1 cellular context compared by ENCODE assay signal in the genomic region with DNA sequence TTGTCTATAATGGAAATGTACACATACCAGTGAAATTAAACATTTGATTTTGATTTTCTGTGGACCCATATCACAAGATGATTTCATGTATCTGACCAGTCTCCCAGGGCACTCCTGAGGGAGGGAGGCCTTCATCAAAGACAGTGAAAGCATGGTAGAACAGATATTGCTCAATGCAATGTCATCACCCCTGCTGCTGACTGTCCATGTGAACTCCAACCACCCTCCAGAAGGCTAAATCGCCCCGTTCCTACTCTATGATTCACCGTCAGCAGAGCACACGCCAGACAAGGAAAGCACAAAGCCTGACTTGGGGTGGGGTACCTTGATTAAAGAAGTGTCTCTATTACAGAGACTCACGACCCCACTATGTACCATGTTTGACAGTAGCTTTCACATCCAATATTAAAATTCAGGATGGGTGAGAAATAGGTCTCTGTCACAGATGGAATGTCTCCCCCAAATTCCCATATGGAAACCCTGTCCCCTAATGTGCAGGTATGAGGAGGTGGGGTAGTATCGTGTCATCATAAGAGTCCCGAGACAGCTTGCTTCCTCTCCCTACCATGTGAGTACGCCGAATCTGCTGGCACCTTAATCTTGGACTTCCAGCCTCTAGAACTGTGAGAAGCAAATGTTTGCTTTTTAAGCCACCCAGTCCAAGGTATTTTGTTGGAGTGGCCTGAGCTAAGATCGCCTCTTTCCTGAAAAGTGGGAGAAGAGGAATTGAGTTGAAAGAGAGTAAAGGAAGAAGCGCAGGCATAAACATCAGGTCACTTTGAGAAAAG.
A peak's percentile ranks its signal among the peaks of the same experiment; 100 is the strongest.
TF ChIP-seq lines count a peak whose summit lies in the region.

No MANE protein-coding gene starts in this region.

TF ChIP-seq in HepG2, 621 proteins besides CTCF, POLR2A, EP300 and RAD21 (continued from another document and continues in another):
- TF ChIP-seq, protein P1, sequence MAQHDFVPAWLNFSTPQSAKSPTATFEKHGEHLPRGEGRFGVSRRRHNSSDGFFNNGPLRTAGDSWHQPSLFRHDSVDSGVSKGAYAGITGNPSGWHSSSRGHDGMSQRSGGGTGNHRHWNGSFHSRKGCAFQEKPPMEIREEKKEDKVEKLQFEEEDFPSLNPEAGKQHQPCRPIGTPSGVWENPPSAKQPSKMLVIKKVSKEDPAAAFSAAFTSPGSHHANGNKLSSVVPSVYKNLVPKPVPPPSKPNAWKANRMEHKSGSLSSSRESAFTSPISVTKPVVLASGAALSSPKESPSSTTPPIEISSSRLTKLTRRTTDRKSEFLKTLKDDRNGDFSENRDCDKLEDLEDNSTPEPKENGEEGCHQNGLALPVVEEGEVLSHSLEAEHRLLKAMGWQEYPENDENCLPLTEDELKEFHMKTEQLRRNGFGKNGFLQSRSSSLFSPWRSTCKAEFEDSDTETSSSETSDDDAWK (CRISPR knock-in tag; IDR thresholded peaks at IDR 0.05): no peak
- no peak for TF ChIP-seq GZF1 (CRISPR knock-in tag; IDR thresholded peaks at IDR 0.05)
- TF ChIP-seq STAG1 (CRISPR knock-in tag; IDR thresholded peaks at IDR 0.05): peak; percentile 18
- TF ChIP-seq NFATC3 (CRISPR knock-in tag; IDR thresholded peaks at IDR 0.05): no peak
- TF ChIP-seq U2AF2 (IDR thresholded peaks at IDR 0.05; ENCODE audit: low read depth, low read length): no peak
- TF ChIP-seq JUND (CRISPR knock-in tag; IDR thresholded peaks at IDR 0.05): peak; percentile 59; the same call in 1 of the 2 replicates
- TF ChIP-seq, protein P2, sequence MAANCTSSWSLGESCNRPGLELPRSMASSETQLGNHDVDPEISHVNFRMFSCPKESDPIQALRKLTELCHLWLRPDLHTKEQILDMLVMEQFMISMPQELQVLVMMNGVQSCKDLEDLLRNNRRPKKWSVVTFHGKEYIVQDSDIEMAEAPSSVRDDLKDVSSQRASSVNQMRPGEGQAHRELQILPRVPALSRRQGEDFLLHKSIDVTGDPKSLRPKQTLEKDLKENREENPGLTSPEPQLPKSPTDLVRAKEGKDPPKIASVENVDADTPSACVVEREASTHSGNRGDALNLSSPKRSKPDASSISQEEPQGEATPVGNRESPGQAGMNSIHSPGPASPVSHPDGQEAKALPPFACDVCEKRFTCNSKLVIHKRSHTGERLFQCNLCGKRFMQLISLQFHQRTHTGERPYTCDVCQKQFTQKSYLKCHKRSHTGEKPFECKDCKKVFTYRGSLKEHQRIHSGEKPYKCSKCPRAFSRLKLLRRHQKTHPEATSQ (CRISPR knock-in tag; IDR thresholded peaks at IDR 0.05; ENCODE audit: borderline replicate concordance): 0 out of 2 replicates have a peak, but pooled peaks have one; percentile 23
- TF ChIP-seq, protein P3, sequence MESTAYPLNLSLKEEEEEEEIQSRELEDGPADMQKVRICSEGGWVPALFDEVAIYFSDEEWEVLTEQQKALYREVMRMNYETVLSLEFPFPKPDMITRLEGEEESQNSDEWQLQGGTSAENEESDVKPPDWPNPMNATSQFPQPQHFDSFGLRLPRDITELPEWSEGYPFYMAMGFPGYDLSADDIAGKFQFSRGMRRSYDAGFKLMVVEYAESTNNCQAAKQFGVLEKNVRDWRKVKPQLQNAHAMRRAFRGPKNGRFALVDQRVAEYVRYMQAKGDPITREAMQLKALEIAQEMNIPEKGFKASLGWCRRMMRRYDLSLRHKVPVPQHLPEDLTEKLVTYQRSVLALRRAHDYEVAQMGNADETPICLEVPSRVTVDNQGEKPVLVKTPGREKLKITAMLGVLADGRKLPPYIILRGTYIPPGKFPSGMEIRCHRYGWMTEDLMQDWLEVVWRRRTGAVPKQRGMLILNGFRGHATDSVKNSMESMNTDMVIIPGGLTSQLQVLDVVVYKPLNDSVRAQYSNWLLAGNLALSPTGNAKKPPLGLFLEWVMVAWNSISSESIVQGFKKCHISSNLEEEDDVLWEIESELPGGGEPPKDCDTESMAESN (CRISPR knock-in tag; conservative IDR thresholded peaks at IDR 0.05): no peak
- no peak for TF ChIP-seq ZNF20 (CRISPR knock-in tag; IDR thresholded peaks at IDR 0.05)
- no peak for TF ChIP-seq NFYB (CRISPR knock-in tag; IDR thresholded peaks at IDR 0.05)
- TF ChIP-seq HNRNPLL (IDR thresholded peaks at IDR 0.05; ENCODE audit: low read depth, low read length, poor library complexity, severe bottlenecking): no peak
- TF ChIP-seq SP4 (CRISPR knock-in tag; IDR thresholded peaks at IDR 0.05): no peak
- TF ChIP-seq RARG (CRISPR knock-in tag; IDR thresholded peaks at IDR 0.05; ENCODE audit: low read depth): no peak
- TF ChIP-seq, protein P4, sequence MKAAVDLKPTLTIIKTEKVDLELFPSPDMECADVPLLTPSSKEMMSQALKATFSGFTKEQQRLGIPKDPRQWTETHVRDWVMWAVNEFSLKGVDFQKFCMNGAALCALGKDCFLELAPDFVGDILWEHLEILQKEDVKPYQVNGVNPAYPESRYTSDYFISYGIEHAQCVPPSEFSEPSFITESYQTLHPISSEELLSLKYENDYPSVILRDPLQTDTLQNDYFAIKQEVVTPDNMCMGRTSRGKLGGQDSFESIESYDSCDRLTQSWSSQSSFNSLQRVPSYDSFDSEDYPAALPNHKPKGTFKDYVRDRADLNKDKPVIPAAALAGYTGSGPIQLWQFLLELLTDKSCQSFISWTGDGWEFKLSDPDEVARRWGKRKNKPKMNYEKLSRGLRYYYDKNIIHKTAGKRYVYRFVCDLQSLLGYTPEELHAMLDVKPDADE (CRISPR knock-in tag; IDR thresholded peaks at IDR 0.05): no peak
- TF ChIP-seq, protein P5, sequence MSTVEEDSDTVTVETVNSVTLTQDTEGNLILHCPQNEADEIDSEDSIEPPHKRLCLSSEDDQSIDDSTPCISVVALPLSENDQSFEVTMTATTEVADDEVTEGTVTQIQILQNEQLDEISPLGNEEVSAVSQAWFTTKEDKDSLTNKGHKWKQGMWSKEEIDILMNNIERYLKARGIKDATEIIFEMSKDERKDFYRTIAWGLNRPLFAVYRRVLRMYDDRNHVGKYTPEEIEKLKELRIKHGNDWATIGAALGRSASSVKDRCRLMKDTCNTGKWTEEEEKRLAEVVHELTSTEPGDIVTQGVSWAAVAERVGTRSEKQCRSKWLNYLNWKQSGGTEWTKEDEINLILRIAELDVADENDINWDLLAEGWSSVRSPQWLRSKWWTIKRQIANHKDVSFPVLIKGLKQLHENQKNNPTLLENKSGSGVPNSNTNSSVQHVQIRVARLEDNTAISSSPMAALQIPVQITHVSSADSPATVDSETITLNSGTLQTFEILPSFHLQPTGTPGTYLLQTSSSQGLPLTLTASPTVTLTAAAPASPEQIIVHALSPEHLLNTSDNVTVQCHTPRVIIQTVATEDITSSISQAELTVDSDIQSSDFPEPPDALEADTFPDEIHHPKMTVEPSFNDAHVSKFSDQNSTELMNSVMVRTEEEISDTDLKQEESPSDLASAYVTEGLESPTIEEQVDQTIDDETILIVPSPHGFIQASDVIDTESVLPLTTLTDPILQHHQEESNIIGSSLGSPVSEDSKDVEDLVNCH (CRISPR knock-in tag; IDR thresholded peaks at IDR 0.05): no peak
- TF ChIP-seq NR2F2 (IDR thresholded peaks at IDR 0.05; ENCODE audit: borderline replicate concordance, low read depth): no peak
- no peak for TF ChIP-seq HES4 (CRISPR knock-in tag; IDR thresholded peaks at IDR 0.05; ENCODE audit: borderline replicate concordance)
- no peak for TF ChIP-seq ATRX (CRISPR knock-in tag; IDR thresholded peaks at IDR 0.05; ENCODE audit: borderline replicate concordance)
- TF ChIP-seq NKX3-1 (CRISPR knock-in tag; IDR thresholded peaks at IDR 0.05): no peak
- TF ChIP-seq ZKSCAN1 (IDR thresholded peaks at IDR 0.05; ENCODE audit: low read length): no peak
- peak; percentile 62; the same call in 1 of the 2 replicates for TF ChIP-seq ARID2 (CRISPR knock-in tag; IDR thresholded peaks at IDR 0.05; ENCODE audit: borderline replicate concordance)
- TF ChIP-seq SKI (IDR thresholded peaks at IDR 0.05; ENCODE audit: partially characterized antibody): no peak
- TF ChIP-seq MEIS2 (CRISPR knock-in tag; IDR thresholded peaks at IDR 0.05): no peak
- no peak for TF ChIP-seq SMAD9 (CRISPR knock-in tag; IDR thresholded peaks at IDR 0.05)
- no peak for TF ChIP-seq CREB1 (IDR thresholded peaks at IDR 0.05)
- TF ChIP-seq CREB1 (CRISPR knock-in tag; IDR thresholded peaks at IDR 0.05): peak; percentile 69
- TF ChIP-seq ZNF713 (CRISPR knock-in tag; IDR thresholded peaks at IDR 0.05): no peak
- TF ChIP-seq ATF1 (CRISPR knock-in tag; IDR thresholded peaks at IDR 0.05): no peak
- TF ChIP-seq SP1 (IDR thresholded peaks at IDR 0.05): no peak
- no peak for TF ChIP-seq SP1 (CRISPR knock-in tag; IDR thresholded peaks at IDR 0.05)
- TF ChIP-seq SRSF1 (optimal IDR thresholded peaks at IDR 0.05; ENCODE audit: low read depth, low read length): no peak
- no peak for TF ChIP-seq ZNF205 (CRISPR knock-in tag; IDR thresholded peaks at IDR 0.05)
- no peak for TF ChIP-seq NFE2L1 (CRISPR knock-in tag; IDR thresholded peaks at IDR 0.05; ENCODE audit: borderline replicate concordance)
- TF ChIP-seq SP140L (CRISPR knock-in tag; IDR thresholded peaks at IDR 0.05; ENCODE audit: borderline replicate concordance): no peak
- no peak for TF ChIP-seq TCF7L2 (IDR thresholded peaks at IDR 0.05; ENCODE audit: low read depth, low read length)
- no peak for TF ChIP-seq ZC3H13 (CRISPR knock-in tag; IDR thresholded peaks at IDR 0.05)
- no peak for TF ChIP-seq ZNF616 (CRISPR knock-in tag; IDR thresholded peaks at IDR 0.05; ENCODE audit: low read depth)
- TF ChIP-seq YEATS4 (CRISPR knock-in tag; IDR thresholded peaks at IDR 0.05; ENCODE audit: borderline replicate concordance): peak; percentile 57; the same call in 1 of the 2 replicates
- no peak for TF ChIP-seq EZH2 (conservative IDR thresholded peaks at IDR 0.05; ENCODE audit: low read depth, low read length)
- TF ChIP-seq, protein P6, sequence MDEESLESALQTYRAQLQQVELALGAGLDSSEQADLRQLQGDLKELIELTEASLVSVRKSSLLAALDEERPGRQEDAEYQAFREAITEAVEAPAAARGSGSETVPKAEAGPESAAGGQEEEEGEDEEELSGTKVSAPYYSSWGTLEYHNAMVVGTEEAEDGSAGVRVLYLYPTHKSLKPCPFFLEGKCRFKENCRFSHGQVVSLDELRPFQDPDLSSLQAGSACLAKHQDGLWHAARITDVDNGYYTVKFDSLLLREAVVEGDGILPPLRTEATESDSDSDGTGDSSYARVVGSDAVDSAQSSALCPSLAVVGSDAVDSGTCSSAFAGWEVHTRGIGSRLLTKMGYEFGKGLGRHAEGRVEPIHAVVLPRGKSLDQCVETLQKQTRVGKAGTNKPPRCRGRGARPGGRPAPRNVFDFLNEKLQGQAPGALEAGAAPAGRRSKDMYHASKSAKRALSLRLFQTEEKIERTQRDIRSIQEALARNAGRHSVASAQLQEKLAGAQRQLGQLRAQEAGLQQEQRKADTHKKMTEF (CRISPR knock-in tag; IDR thresholded peaks at IDR 0.05): 0 out of 2 replicates have a peak, but pooled peaks have one; percentile 49
- no peak for TF ChIP-seq ZNF891 (CRISPR knock-in tag; IDR thresholded peaks at IDR 0.05)
- TF ChIP-seq ZNF607 (CRISPR knock-in tag; IDR thresholded peaks at IDR 0.05; ENCODE audit: borderline replicate concordance): no peak
- TF ChIP-seq, protein P7, sequence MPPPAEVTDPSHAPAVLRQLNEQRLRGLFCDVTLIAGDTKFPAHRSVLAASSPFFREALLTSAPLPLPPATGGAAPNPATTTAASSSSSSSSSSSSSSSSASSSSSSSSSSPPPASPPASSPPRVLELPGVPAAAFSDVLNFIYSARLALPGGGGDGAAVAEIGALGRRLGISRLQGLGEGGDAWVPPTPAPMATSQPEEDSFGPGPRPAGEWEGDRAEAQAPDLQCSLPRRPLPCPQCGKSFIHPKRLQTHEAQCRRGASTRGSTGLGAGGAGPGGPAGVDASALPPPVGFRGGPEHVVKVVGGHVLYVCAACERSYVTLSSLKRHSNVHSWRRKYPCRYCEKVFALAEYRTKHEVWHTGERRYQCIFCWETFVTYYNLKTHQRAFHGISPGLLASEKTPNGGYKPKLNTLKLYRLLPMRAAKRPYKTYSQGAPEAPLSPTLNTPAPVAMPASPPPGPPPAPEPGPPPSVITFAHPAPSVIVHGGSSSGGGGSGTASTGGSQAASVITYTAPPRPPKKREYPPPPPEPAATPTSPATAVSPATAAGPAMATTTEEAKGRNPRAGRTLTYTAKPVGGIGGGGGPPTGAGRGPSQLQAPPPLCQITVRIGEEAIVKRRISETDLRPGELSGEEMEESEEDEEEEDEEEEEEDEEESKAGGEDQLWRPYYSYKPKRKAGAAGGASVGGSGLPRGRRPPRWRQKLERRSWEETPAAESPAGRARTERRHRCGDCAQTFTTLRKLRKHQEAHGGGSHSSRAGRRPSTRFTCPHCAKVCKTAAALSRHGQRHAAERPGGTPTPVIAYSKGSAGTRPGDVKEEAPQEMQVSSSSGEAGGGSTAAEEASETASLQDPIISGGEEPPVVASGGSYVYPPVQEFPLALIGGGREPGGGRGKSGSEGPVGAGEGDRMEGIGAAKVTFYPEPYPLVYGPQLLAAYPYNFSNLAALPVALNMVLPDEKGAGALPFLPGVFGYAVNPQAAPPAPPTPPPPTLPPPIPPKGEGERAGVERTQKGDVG (CRISPR knock-in tag; IDR thresholded peaks at IDR 0.05; ENCODE audit: borderline replicate concordance): no peak
- no peak for TF ChIP-seq TAF1 (CRISPR knock-in tag; IDR thresholded peaks at IDR 0.05)
- peak; percentile 39; the same call in 1 of the 2 replicates for TF ChIP-seq SP5 (CRISPR knock-in tag; IDR thresholded peaks at IDR 0.05; ENCODE audit: borderline replicate concordance, low read depth)
- TF ChIP-seq ZNF484 (CRISPR knock-in tag; IDR thresholded peaks at IDR 0.05; ENCODE audit: borderline replicate concordance, low read depth): no peak
- TF ChIP-seq, protein P8, sequence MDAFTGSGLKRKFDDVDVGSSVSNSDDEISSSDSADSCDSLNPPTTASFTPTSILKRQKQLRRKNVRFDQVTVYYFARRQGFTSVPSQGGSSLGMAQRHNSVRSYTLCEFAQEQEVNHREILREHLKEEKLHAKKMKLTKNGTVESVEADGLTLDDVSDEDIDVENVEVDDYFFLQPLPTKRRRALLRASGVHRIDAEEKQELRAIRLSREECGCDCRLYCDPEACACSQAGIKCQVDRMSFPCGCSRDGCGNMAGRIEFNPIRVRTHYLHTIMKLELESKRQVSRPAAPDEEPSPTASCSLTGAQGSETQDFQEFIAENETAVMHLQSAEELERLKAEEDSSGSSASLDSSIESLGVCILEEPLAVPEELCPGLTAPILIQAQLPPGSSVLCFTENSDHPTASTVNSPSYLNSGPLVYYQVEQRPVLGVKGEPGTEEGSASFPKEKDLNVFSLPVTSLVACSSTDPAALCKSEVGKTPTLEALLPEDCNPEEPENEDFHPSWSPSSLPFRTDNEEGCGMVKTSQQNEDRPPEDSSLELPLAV (CRISPR knock-in tag; conservative IDR thresholded peaks at IDR 0.05; ENCODE audit: low read depth): no peak
- peak; percentile 33; the same call in 1 of the 2 replicates for TF ChIP-seq ZNF772 (CRISPR knock-in tag; IDR thresholded peaks at IDR 0.05)
- TF ChIP-seq, protein P9, sequence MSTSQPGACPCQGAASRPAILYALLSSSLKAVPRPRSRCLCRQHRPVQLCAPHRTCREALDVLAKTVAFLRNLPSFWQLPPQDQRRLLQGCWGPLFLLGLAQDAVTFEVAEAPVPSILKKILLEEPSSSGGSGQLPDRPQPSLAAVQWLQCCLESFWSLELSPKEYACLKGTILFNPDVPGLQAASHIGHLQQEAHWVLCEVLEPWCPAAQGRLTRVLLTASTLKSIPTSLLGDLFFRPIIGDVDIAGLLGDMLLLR (CRISPR knock-in tag; IDR thresholded peaks at IDR 0.05): no peak
- no peak for TF ChIP-seq NR2F1 (CRISPR knock-in tag; IDR thresholded peaks at IDR 0.05)
- TF ChIP-seq NFE2 (CRISPR knock-in tag; IDR thresholded peaks at IDR 0.05): no peak
- no peak for TF ChIP-seq ZNF619 (CRISPR knock-in tag; IDR thresholded peaks at IDR 0.05)
- peak; percentile 67 for TF ChIP-seq HNF4A (CRISPR knock-in tag; IDR thresholded peaks at IDR 0.05)
